13 cellular contexts compared by ENCODE assay signal in genomic region chr12:75976913-75977312, GRCh38. TPM values are rescaled to one million over a fixed set of nuclear protein-coding genes. Genes with fewer than 3 reads are reported as not detected.
DNase-seq lines count a peak whose midpoint lies in the region; ATAC-seq and TF ChIP-seq lines count a peak whose summit lies in the region.
"Had no signal": no experiment of that assay in that cellular context is flagged by ENCODE, and none has a peak within 500 bp of the region (broad histone marks: within the 10 kb centered on the region; RNA-seq: fewer than 3 reads in every experiment).

No MANE protein-coding gene starts in this region.

- no peaks in the 10 kb centered on the region for H3K27me3 ChIP-seq in brain microvascular endothelial cell (replicated peaks)
- H3K27me3 ChIP-seq: cardiac muscle cell, tibial nerve had no signal

- H3K9me3 Mint-ChIP-seq in Calu3 (ENCODE audit: low read depth, unreplicated experiment) (no peaks in the 10 kb centered on the region), natural killer cell (no peaks in the 10 kb centered on the region)

- H3K27ac ChIP-seq in 22Rv1 (peak overlapping the region; percentile 71), brain microvascular endothelial cell (peak overlapping the region; percentile 97)
- H3K27ac ChIP-seq: cardiac muscle cell had no signal

- no TSS peak for BruUV-seq in Calu3 (replicated peaks; lab: Mats Ljungman, UMichigan)

- H3K36me3 Mint-ChIP-seq in Calu3 (ENCODE audit: insufficient read depth, unreplicated experiment) (peaks cover 29% of the 10 kb centered on the region), natural killer cell (no peaks in the 10 kb centered on the region)

- intact Hi-C loops in Calu3 (cut with micrococcal nuclease; ENCODE audit: unreplicated experiment) = loop anchor here (2.0 to 5.0 kb wide), 3 partner anchors 210 to 415 kb away; no protein-coding TSS in a partner anchor
- intact Hi-C loops in natural killer cell (cut with micrococcal nuclease) = no loop called here

- TF ChIP-seq CTCF in 22Rv1 (IDR thresholded peaks at IDR 0.05) = no peak
- TF ChIP-seq CTCF in Calu3 (IDR thresholded peaks at IDR 0.05; ENCODE audit: unreplicated experiment) = no peak
- no peak for TF ChIP-seq CTCF in brain microvascular endothelial cell (IDR thresholded peaks at IDR 0.05; ENCODE audit: low read depth, low read length, missing control alignments)
- no peak for TF ChIP-seq CTCF in natural killer cell (IDR thresholded peaks at IDR 0.05)

- CTCF ChIA-PET in Calu3 (lab: Charles Lee) = interaction anchor here (0.7 to 1.1 kb wide), 3 partner anchors 15 to 101 kb away, joined by 3 to 6 read pairs (median 4); partner anchors contain the start of gene PHLDA1

- H3K27me3 Mint-ChIP-seq in Calu3 (ENCODE audit: unreplicated experiment) = no peaks in the 10 kb centered on the region
- no peaks in the 10 kb centered on the region for H3K27me3 Mint-ChIP-seq in natural killer cell (ENCODE audit: low read depth in 2 of 2)

- H3K27ac Mint-ChIP-seq in Calu3 (ENCODE audit: unreplicated experiment) (peak overlapping the region; percentile 97), natural killer cell (peak overlapping the region; percentile 88 to 94)

- in situ Hi-C loops in brain microvascular endothelial cell (cut with HindIII; ENCODE audit: low pct_ligation_motif_present, low sequenced_read_pairs) = no loop called here

- H3K4me1 Mint-ChIP-seq in Calu3 (ENCODE audit: low read depth, unreplicated experiment) (peaks cover 66% of the 10 kb centered on the region), natural killer cell (peaks cover 22 to 31% of the 10 kb centered on the region in 2 donors)

- ATAC-seq in natural killer cell = no peak
- no peak for ATAC-seq in GM21528 (IDR thresholded peaks at IDR 0.05; ENCODE audit: low FRiP score, unreplicated experiment)

- H3K4me3 Mint-ChIP-seq in Calu3 (ENCODE audit: low read depth, unreplicated experiment) (peak overlapping the region; percentile 51), natural killer cell (no peak overlapping the region)

- H3K36me3 ChIP-seq in brain microvascular endothelial cell (replicated peaks) = no peaks in the 10 kb centered on the region
- H3K36me3 ChIP-seq: cardiac muscle cell, tibial nerve had no signal

- no peak overlapping the region for H3K4me3 ChIP-seq in brain microvascular endothelial cell (ENCODE audit: low read depth, low read length)
- H3K4me3 ChIP-seq: cardiac muscle cell, tibial nerve had no signal

- DNase-seq in Calu3 (no peak), brain microvascular endothelial cell (no peak), natural killer cell (no peak), SKM-1 treated with dmso at 0.1 percent for 144 hours (lab: John Stamatoyannopoulos, UW; ENCODE audit: unreplicated experiment) (no peak), pons (ENCODE audit: low spot score) (no peak), NCI-H2227 (lab: John Stamatoyannopoulos, UW; ENCODE audit: unreplicated experiment) (no peak)
- DNase-seq: H7, NCI-H1694 treated with DMSO at 0.1 percent for 48 hours, nucleus accumbens had no signal

RNA-seq across cellular contexts. Expression of gene PHLDA1, which starts 54.7 kb away (rescaled TPM):
- 143 and 151 TPM in 2 replicates for total RNA-seq in Calu3 (2022)
- 10 to 100 TPM; 11.1 to 24.0 (median 19.1) TPM for total RNA-seq in natural killer cell
